Comparison of ENCODE assay signal across 8 cellular contexts in the genomic region with DNA sequence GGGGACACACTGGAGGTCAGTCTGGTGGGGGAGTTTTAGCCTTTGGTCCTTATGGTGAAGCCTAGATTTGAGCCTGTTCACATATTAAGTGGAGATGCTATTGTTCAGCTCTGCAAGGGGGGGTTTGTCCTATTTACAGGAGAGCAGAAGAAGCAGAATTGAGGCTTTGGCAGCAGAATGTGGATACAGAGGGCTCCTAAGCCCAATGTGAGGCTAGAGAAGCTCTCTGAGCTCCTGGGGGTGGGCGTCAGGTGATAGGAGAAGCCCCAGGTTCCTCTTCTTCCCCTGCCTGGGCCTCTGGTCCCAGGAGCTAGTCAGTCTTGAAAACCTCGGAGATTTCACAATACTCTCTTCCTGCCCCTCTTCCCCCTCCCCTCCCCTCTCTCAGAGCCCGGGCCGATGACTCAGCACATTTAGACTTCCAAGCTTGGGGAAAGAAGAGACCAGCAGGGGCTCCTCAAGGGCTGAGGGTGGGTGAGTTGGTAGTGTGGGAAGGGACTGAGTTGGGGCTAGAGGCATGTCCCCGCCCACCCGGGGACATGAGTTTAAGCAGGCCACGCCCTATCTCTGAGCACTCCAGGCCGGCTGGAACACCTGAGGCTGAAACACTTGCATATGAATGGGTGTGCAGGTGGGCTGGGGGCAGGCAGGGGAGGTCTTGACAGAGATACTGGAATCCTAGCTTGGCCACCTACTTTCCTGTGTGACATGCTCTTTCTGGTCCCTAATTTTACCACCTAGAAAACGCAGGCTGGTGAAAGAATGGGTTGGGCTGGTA. TPM values are rescaled to one million over a fixed set of nuclear protein-coding genes. Genes with fewer than 3 reads are reported as not detected.
DNase-seq lines count a peak whose midpoint lies in the region; ATAC-seq and TF ChIP-seq lines count a peak whose summit lies in the region.

No MANE protein-coding gene starts in this region.

- DNase-seq in AG20443 (ENCODE audit: low spot score): peak; percentile 72
- DNase-seq in HFF-Myc (ENCODE audit: extremely low read depth, low read depth): peak; percentile 63
- peak; percentile 91 for DNase-seq in RKO (ENCODE audit: low spot score)
- DNase-seq in activated effector memory CD4-positive, alpha-beta T cell treated with anti-CD3 and anti-CD28 coated beads, Interleukin-2, amount 50 U/mL, for 16 hours: peak; percentile 81
- DNase-seq in neuronal stem cell (ENCODE audit: low spot score): peak; percentile 74
- no peak for DNase-seq in NCI-H2029 (lab: John Stamatoyannopoulos, UW)

- peak overlapping the region; percentile 97 to 100 (median 98) for H3K27ac ChIP-seq in gastroesophageal sphincter
- peak overlapping the region; percentile 87 for H3K27ac ChIP-seq in neuronal stem cell (replicated peaks; ENCODE audit: low read length)
- peak overlapping the region; percentile 31 for H3K27ac ChIP-seq in thymus (ENCODE audit: low read depth)

- no peak for TF ChIP-seq EP300 in gastroesophageal sphincter (IDR thresholded peaks at IDR 0.05)

- H4K91ac ChIP-seq in neuronal stem cell (ENCODE audit: low read depth, low read length, poor library complexity): no peak overlapping the region

- H3K27me3 ChIP-seq in gastroesophageal sphincter: no peaks in the 10 kb centered on the region
- no peaks in the 10 kb centered on the region for H3K27me3 ChIP-seq in neuronal stem cell (ENCODE audit: control insufficient read depth in 3 of 3, insufficient read depth in 3 of 3, low read depth in 1 of 3, low read length in 3 of 3)
- no peaks in the 10 kb centered on the region for H3K27me3 ChIP-seq in thymus (ENCODE audit: control insufficient read depth, insufficient read depth)

- H3K23ac ChIP-seq in neuronal stem cell (ENCODE audit: low read depth, low read length, poor library complexity): no peak overlapping the region

- peak overlapping the region; percentile 52 for H3K18ac ChIP-seq in neuronal stem cell (ENCODE audit: low read length)

- no peak overlapping the region for H2BK15ac ChIP-seq in neuronal stem cell (ENCODE audit: low read length)

- H2BK12ac ChIP-seq in neuronal stem cell (ENCODE audit: low read length): peak overlapping the region; percentile 16

- H3K79me1 ChIP-seq in neuronal stem cell (ENCODE audit: low read depth, low read length): peaks cover 2% of the 10 kb centered on the region

- H3K4ac ChIP-seq in neuronal stem cell (ENCODE audit: low read length): no peak overlapping the region

- peak overlapping the region; percentile 71 for H3K4me3 ChIP-seq in HFF-Myc (replicated peaks; ENCODE audit: low read depth, low read length)
- H3K4me3 ChIP-seq in gastroesophageal sphincter: peak overlapping the region; percentile 84 to 100
- H3K4me3 ChIP-seq in neuronal stem cell (ENCODE audit: low read length in 2 of 2): peak overlapping the region in 1 of 2 donors; percentile 15
- H3K4me3 ChIP-seq in thymus (ENCODE audit: low read length): no peak overlapping the region

- H3K4me1 ChIP-seq in gastroesophageal sphincter (peaks cover 5 to 41% (median 9%) of the 10 kb centered on the region in 3 donors), neuronal stem cell (ENCODE audit: control insufficient read depth in 2 of 2, insufficient read depth in 1 of 2, low read depth in 1 of 2, low read length in 2 of 2) (peaks cover 8 to 17% of the 10 kb centered on the region in 2 donors), thymus (ENCODE audit: control insufficient read depth, insufficient read depth, low read length) (no peaks in the 10 kb centered on the region)

- H3K36me3 ChIP-seq in gastroesophageal sphincter: peaks cover 0 to 41% of the 10 kb centered on the region in 2 donors
- peaks cover 19 to 33% of the 10 kb centered on the region in 2 donors for H3K36me3 ChIP-seq in neuronal stem cell (replicated peaks in 1 of 2; ENCODE audit: control insufficient read depth in 2 of 2, insufficient read depth in 2 of 2, low read length in 2 of 2)
- H3K36me3 ChIP-seq in thymus (ENCODE audit: control insufficient read depth, insufficient read depth): peaks cover 14% of the 10 kb centered on the region

- no peak for TF ChIP-seq POLR2A in gastroesophageal sphincter (IDR thresholded peaks at IDR 0.05)

- H3K14ac ChIP-seq in neuronal stem cell (ENCODE audit: low read length): no peak overlapping the region

- TF ChIP-seq CTCF in HFF-Myc (IDR thresholded peaks at IDR 0.05; ENCODE audit: low read depth, low read length, missing control alignments) (no peak), gastroesophageal sphincter (IDR thresholded peaks at IDR 0.05) (no peak)

- peak; percentile 46 for ATAC-seq in gastroesophageal sphincter

- no peak overlapping the region for H2AK5ac ChIP-seq in neuronal stem cell (ENCODE audit: low read depth, low read length)

- H3K9me3 ChIP-seq in gastroesophageal sphincter (no peaks in the 10 kb centered on the region), neuronal stem cell (replicated peaks in 1 of 2; ENCODE audit: control insufficient read depth in 2 of 2, insufficient read depth in 1 of 2, low read depth in 1 of 2, low read length in 2 of 2) (no peaks in the 10 kb centered on the region), thymus (ENCODE audit: control insufficient read depth) (no peaks in the 10 kb centered on the region)

- peak overlapping the region; percentile 28 for H3K4me2 ChIP-seq in neuronal stem cell (ENCODE audit: insufficient read depth, low read length, poor library complexity, severe bottlenecking)

- H2AFZ ChIP-seq in neuronal stem cell (ENCODE audit: low read length): peak overlapping the region; percentile 4

- no peak overlapping the region for H2BK5ac ChIP-seq in neuronal stem cell (ENCODE audit: low read length)

- no peak overlapping the region for H2BK120ac ChIP-seq in neuronal stem cell (ENCODE audit: low read depth, low read length)

- H4K8ac ChIP-seq in neuronal stem cell (ENCODE audit: low read depth, low read length): no peak overlapping the region

- no peak overlapping the region for H3K9ac ChIP-seq in neuronal stem cell (ENCODE audit: low read depth, low read length, poor library complexity)

- WGBS in gastroesophageal sphincter (ENCODE audit: low coverage in 1 of 2), 2 donors: no CpG with 5 or more reads among the region's 9 CpGs
- no CpG with 5 or more reads among the region's 9 CpGs for WGBS in neuronal stem cell (ENCODE audit: extremely low coverage in 2 of 2, insufficient read length in 2 of 2, insufficient replicate concordance in 1 of 2), 2 donors
- 10% methylated on average over 9 of the region's 9 CpGs for WGBS in thymus

RNA-seq across cellular contexts. Expression of a gene that starts 3.4 kb away (rescaled TPM):
- 100 to 1,000 TPM in 3 of 4 donors, 10 to 100 TPM in 1; 85.8 to 165 (median 107) TPM for total RNA-seq in gastroesophageal sphincter
- 25.5 TPM for polyA plus RNA-seq in neuronal stem cell (2013, experiment 1 of 2)
- polyA plus RNA-seq in neuronal stem cell (2013, experiment 2 of 2): 25.7 TPM
- 27.1 TPM for polyA plus RNA-seq in thymus

RNA-seq across cellular contexts. Expression of a gene that starts 19.0 kb away (rescaled TPM):
- 1 to 10 TPM; 1.1 to 4.7 (median 2.5) TPM for total RNA-seq in gastroesophageal sphincter
- 5.3 TPM for polyA plus RNA-seq in neuronal stem cell (2013, experiment 1 of 2)
- 5.6 TPM for polyA plus RNA-seq in neuronal stem cell (2013, experiment 2 of 2)
- polyA plus RNA-seq in thymus: 4.4 TPM

RNA-seq across cellular contexts. Expression of a gene that starts 34.0 kb away (rescaled TPM):
- total RNA-seq in gastroesophageal sphincter: 10 to 100 TPM in 3 of 4 donors, 1 to 10 TPM in 1; 9.6 to 20.9 (median 17.2) TPM
- 91.4 TPM for polyA plus RNA-seq in neuronal stem cell (2013, experiment 1 of 2)
- polyA plus RNA-seq in neuronal stem cell (2013, experiment 2 of 2): 93.5 TPM
- 24.6 TPM for polyA plus RNA-seq in thymus

RNA-seq across cellular contexts. Expression of a gene that starts 37.7 kb away (rescaled TPM):
- 10 to 100 TPM; 28.1 to 62.6 (median 33.9) TPM for total RNA-seq in gastroesophageal sphincter
- polyA plus RNA-seq in neuronal stem cell (2013, experiment 1 of 2): 22.5 TPM
- 21.8 TPM for polyA plus RNA-seq in neuronal stem cell (2013, experiment 2 of 2)
- 37.0 TPM for polyA plus RNA-seq in thymus

RNA-seq across cellular contexts. Expression of a gene that starts 39.9 kb away (rescaled TPM):
- total RNA-seq in gastroesophageal sphincter: 100 to 1,000 TPM in 1 of 4 donors, 10 to 100 TPM in 3; 60.8 to 101 (median 80.9) TPM
- 17.0 TPM for polyA plus RNA-seq in neuronal stem cell (2013, experiment 1 of 2)
- polyA plus RNA-seq in neuronal stem cell (2013, experiment 2 of 2): 16.8 TPM
- polyA plus RNA-seq in thymus: 103 TPM

Comparison
In these comparisons a context has a peak if more than half of its experiments do, and no peak if none do; other contexts are left out.
1. H3K27ac ChIP-seq: peak in every context shown above with its lines; median percentile 98 in gastroesophageal sphincter; 87 in neuronal stem cell; 31 in thymus.